Comparison of ENCODE assay signal across 38 cellular contexts in the genomic region with DNA sequence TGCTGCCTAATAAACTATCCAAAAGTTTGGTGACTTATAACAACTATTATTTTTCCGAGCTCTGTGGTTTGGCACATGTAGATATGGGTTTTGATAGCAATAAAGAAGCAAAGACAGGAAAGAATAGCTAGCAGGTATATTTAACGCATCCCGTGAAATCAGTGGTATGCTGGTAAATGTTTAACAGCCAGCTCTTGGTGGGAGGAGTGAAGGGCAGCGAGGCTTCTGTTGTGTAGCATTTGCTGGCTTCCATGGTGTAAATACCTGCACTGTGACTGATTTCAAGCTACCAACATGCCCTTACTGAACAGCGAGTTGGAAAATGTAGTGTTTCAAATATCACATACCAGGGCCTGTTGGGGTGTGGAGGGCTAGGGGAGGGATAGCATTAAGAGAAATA.
"Had no signal": no experiment of that assay in that cellular context is flagged by ENCODE, and none has a peak within 500 bp of the region (broad histone marks: within the 10 kb centered on the region; RNA-seq: fewer than 3 reads in every experiment).

No MANE protein-coding gene starts in this region.

- H3K36me3 ChIP-seq: Peyer's patch, SJSA1 had no signal

- H3K27me3 Mint-ChIP-seq: activated naive CD4-positive, alpha-beta T cell treated with anti-CD3 and anti-CD28 coated beads, Interleukin-2, amount 10 ng/mL, durations not matched to agents 7 days and 5 days; brain had no signal

- H3K27ac Mint-ChIP-seq: activated B cell treated with CpG ODN at 0.5 μM for 24 hours; activated CD4-positive, alpha-beta memory T cell treated with anti-CD3 and anti-CD28 coated beads for 36 hours; activated naive CD4-positive, alpha-beta T cell treated with anti-CD3 and anti-CD28 coated beads, Interleukin-2, amount 10 ng/mL, durations not matched to agents 7 days and 5 days; activated naive CD8-positive, alpha-beta T cell; activated naive CD8-positive, alpha-beta T cell treated with anti-CD3 and anti-CD28 coated beads, Interleukin-2, amount 50 U/mL, for 24 hours; activated T-helper 1 cell treated with anti-CD3 and anti-CD28 coated beads, Interleukin-12 subunit alpha, Interleukin-12 subunit beta, Interleukin-2, Interleukin-4 antibody, amounts not matched to agents 30 ng/mL and 10 ng/mL and 1 ng/mL, durations not matched to agents 14 hours and 24 hours and 36 hours; brain had no signal

- H3K4me1 Mint-ChIP-seq: activated B cell treated with CpG ODN at 0.5 μM for 24 hours; activated naive CD4-positive, alpha-beta T cell treated with anti-CD3 and anti-CD28 coated beads, Interleukin-2, amount 10 ng/mL, durations not matched to agents 7 days and 5 days; activated naive CD8-positive, alpha-beta T cell treated with anti-CD3 and anti-CD28 coated beads, Interleukin-2, amount 50 U/mL, for 24 hours had no signal

- H3K27me3 ChIP-seq: Peyer's patch, SJSA1 had no signal

- H3K4me2 ChIP-seq: KMS-11, SK-N-SH had no signal

- H3K9ac ChIP-seq: KMS-11, SK-N-SH had no signal

- H3K4me3 Mint-ChIP-seq: activated B cell treated with CpG ODN at 0.5 μM for 24 hours; activated CD4-positive, alpha-beta memory T cell treated with anti-CD3 and anti-CD28 coated beads for 36 hours; activated naive CD4-positive, alpha-beta T cell treated with anti-CD3 and anti-CD28 coated beads, Interleukin-2, amount 10 ng/mL, durations not matched to agents 7 days and 5 days; activated naive CD8-positive, alpha-beta T cell; activated naive CD8-positive, alpha-beta T cell treated with anti-CD3 and anti-CD28 coated beads, Interleukin-2, amount 50 U/mL, for 24 hours; activated T-cell treated with anti-CD3 and anti-CD28 coated beads, Interleukin-2, amount 50 U/mL, for 4 hours; activated T-helper 1 cell treated with anti-CD3 and anti-CD28 coated beads, Interleukin-12 subunit alpha, Interleukin-12 subunit beta, Interleukin-2, Interleukin-4 antibody, amounts not matched to agents 30 ng/mL and 10 ng/mL and 1 ng/mL, durations not matched to agents 14 hours and 24 hours and 36 hours; brain had no signal

- H3K36me3 Mint-ChIP-seq: activated CD4-positive, alpha-beta memory T cell treated with anti-CD3 and anti-CD28 coated beads for 36 hours; activated naive CD4-positive, alpha-beta T cell treated with anti-CD3 and anti-CD28 coated beads, Interleukin-2, amount 10 ng/mL, durations not matched to agents 7 days and 5 days; activated naive CD8-positive, alpha-beta T cell had no signal

- H3K4me3 ChIP-seq: Peyer's patch, SJSA1 had no signal

- H3K27ac ChIP-seq: KMS-11, Peyer's patch, SJSA1, VCaP had no signal

- FAIRE-seq: bronchial epithelial cell had no signal

- ATAC-seq: activated naive CD8-positive, alpha-beta T cell treated with anti-CD3 and anti-CD28 coated beads, Interleukin-2, amount 50 U/mL, for 24 hours; activated T-cell treated with anti-CD3 and anti-CD28 coated beads, Interleukin-2, amount 50 U/mL, for 4 hours; PC-3 had no signal

- DNase-seq: activated B cell treated with CpG ODN at 0.5 μM for 24 hours; activated CD4-positive, alpha-beta memory T cell treated with anti-CD3 and anti-CD28 coated beads for 36 hours; activated CD4-positive, alpha-beta T cell treated with anti-CD3 and anti-CD28 coated beads for 4 hours; activated CD4-positive, alpha-beta T cell treated with anti-CD3 and anti-CD28 coated beads, Interleukin-2, amount 50 U/mL, for 1 hour; activated CD4-positive, CD25-positive, alpha-beta regulatory T cell treated with anti-CD3 and anti-CD28 coated beads, Interleukin-2, amount 50 U/mL, for 72 hours; activated CD8-positive, alpha-beta memory T cell treated with anti-CD3 and anti-CD28 coated beads, Interleukin-2, amount 50 U/mL, for 4 hours; activated naive CD4-positive, alpha-beta T cell treated with anti-CD3 and anti-CD28 coated beads, Interleukin-2, amount 10 ng/mL, durations not matched to agents 7 days and 5 days; activated naive CD8-positive, alpha-beta T cell treated with anti-CD3 and anti-CD28 coated beads, Interleukin-2, amount 50 U/mL, for 24 hours; activated T-cell treated with anti-CD3 and anti-CD28 coated beads for 4 hours; activated T-cell treated with anti-CD3 and anti-CD28 coated beads, Interleukin-2, amount 50 U/mL, for 4 hours; anterior cingulate cortex; caudate nucleus; NCI-H1092 treated with DMSO at 0.1 percent for 48 hours; NCI-H1417; NCI-H146; NCI-H187; NCI-H2029 treated with DMSO at 0.1 percent for 48 hours; NCI-H2107; NCI-H2171; NCI-H510A; NCI-H526; NCI-H748 treated with DMSO at 0.1 percent for 48 hours; NK-92 treated with Interleukin-12 subunit alpha and Interleukin-12 subunit beta, amount 100 ng/mL, for 24 hours; PC-3; Peyer's patch; RPMI8226; SHP77 treated with DMSO at 0.1 percent for 48 hours; SK-N-SH; T-helper 1 cell; T-helper 2 cell; T-helper 9 cell had no signal

- H3K4me1 ChIP-seq: Peyer's patch, SJSA1 had no signal

- H3K9me3 ChIP-seq: Peyer's patch, SJSA1, SK-N-SH had no signal
